8 cellular contexts compared by ENCODE assay signal in the genomic region with DNA sequence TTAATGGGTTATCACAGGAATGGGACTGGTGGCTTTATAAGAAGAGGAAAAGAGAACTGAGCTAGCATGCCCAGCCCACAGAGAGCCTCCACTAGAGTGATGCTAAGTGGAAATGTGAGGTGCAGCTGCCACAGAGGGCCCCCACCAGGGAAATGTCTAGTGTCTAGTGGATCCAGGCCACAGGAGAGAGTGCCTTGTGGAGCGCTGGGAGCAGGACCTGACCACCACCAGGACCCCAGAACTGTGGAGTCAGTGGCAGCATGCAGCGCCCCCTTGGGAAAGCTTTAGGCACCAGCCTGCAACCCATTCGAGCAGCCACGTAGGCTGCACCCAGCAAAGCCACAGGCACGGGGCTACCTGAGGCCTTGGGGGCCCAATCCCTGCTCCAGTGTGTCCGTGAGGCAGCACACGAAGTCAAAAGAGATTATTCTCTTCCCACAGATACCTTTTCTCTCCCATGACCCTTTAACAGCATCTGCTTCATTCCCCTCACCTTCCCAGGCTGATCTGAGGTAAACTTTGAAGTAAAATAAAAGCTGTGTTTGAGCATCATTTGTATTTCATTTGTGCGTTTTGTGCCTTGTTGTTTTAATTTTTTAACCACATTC. TPM values are rescaled to one million over a fixed set of nuclear protein-coding genes. Genes with fewer than 3 reads are reported as not detected.
DNase-seq lines count a peak whose midpoint lies in the region; ATAC-seq and TF ChIP-seq lines count a peak whose summit lies in the region.

No MANE protein-coding gene starts in this region.

- no peak overlapping the region for H3K4me3 ChIP-seq in SK-N-SH (ENCODE audit: low read depth in 2 of 2, low read length in 1 of 2)
- H3K4me3 ChIP-seq in epithelial cell of proximal tubule (ENCODE audit: low read depth, low read length) = no peak overlapping the region

- H3K4me1 ChIP-seq in SK-N-SH (ENCODE audit: control insufficient read depth in 1 of 2, insufficient read depth in 2 of 2, low read depth in 1 of 2, low read length in 1 of 2) = peaks cover 7% of the 10 kb centered on the region in 2 experiments; a peak in 2 of 4 replicates

- DNase-seq in SK-N-SH (no peak), epithelial cell of proximal tubule (ENCODE audit: low read depth) (no peak), substantia nigra (lab: John Stamatoyannopoulos, UW) (no peak), mucosa of gallbladder (ENCODE audit: low spot score) (no peak)
- DNase-seq in activated CD4-positive, alpha-beta T cell treated with anti-CD3 and anti-CD28 coated beads, Interleukin-2, amount 10 ng/mL, durations not matched to agents 7 days and 5 days = peak; percentile 34
- DNase-seq in stimulated activated effector memory CD8-positive, alpha-beta T cell treated with anti-CD3 and anti-CD28 coated beads, Interleukin-12 subunit alpha, Interleukin-12 subunit beta, amount 100 ng/mL, for 72 hours (ENCODE audit: low spot score in 2 of 2) = no peak

- peak overlapping the region; percentile 31 for H3K4me3 Mint-ChIP-seq in activated CD4-positive, alpha-beta T cell treated with anti-CD3 and anti-CD28 coated beads, Interleukin-2, amount 10 ng/mL, durations not matched to agents 7 days and 5 days
- H3K4me3 Mint-ChIP-seq in stimulated activated effector memory CD8-positive, alpha-beta T cell treated with anti-CD3 and anti-CD28 coated beads, Interleukin-12 subunit alpha, Interleukin-12 subunit beta, amount 100 ng/mL, for 72 hours = peak overlapping the region; percentile 96

- H3K9me3 ChIP-seq in SK-N-SH = no peaks in the 10 kb centered on the region

- peaks cover 3% of the 10 kb centered on the region for H3K9me3 Mint-ChIP-seq in activated CD4-positive, alpha-beta T cell treated with anti-CD3 and anti-CD28 coated beads, Interleukin-2, amount 10 ng/mL, durations not matched to agents 7 days and 5 days
- no peaks in the 10 kb centered on the region for H3K9me3 Mint-ChIP-seq in stimulated activated effector memory CD8-positive, alpha-beta T cell treated with anti-CD3 and anti-CD28 coated beads, Interleukin-12 subunit alpha, Interleukin-12 subunit beta, amount 100 ng/mL, for 72 hours

- H3K27ac Mint-ChIP-seq in activated CD4-positive, alpha-beta T cell treated with anti-CD3 and anti-CD28 coated beads, Interleukin-2, amount 10 ng/mL, durations not matched to agents 7 days and 5 days = peak overlapping the region; percentile 33
- H3K27ac Mint-ChIP-seq in stimulated activated effector memory CD8-positive, alpha-beta T cell treated with anti-CD3 and anti-CD28 coated beads, Interleukin-12 subunit alpha, Interleukin-12 subunit beta, amount 100 ng/mL, for 72 hours = peak overlapping the region; percentile 98

- H3K9ac ChIP-seq in SK-N-SH = no peak overlapping the region

- H3K27me3 ChIP-seq in SK-N-SH (ENCODE audit: insufficient read depth) = no peaks in the 10 kb centered on the region

- peaks cover 56% of the 10 kb centered on the region for H3K36me3 Mint-ChIP-seq in activated CD4-positive, alpha-beta T cell treated with anti-CD3 and anti-CD28 coated beads, Interleukin-2, amount 10 ng/mL, durations not matched to agents 7 days and 5 days (ENCODE audit: low read depth)
- H3K36me3 Mint-ChIP-seq in stimulated activated effector memory CD8-positive, alpha-beta T cell treated with anti-CD3 and anti-CD28 coated beads, Interleukin-12 subunit alpha, Interleukin-12 subunit beta, amount 100 ng/mL, for 72 hours = peaks cover 70% of the 10 kb centered on the region

- ATAC-seq in SK-N-SH treated with all-trans-retinoic acid at 6 μM for 48 hours = no peak
- no peak for ATAC-seq in stimulated activated effector memory CD8-positive, alpha-beta T cell treated with anti-CD3 and anti-CD28 coated beads, Interleukin-12 subunit alpha, Interleukin-12 subunit beta, amount 100 ng/mL, for 72 hours
- no peak for ATAC-seq in GM19452 (IDR thresholded peaks at IDR 0.05; ENCODE audit: unreplicated experiment)

- H3K4me1 Mint-ChIP-seq in activated CD4-positive, alpha-beta T cell treated with anti-CD3 and anti-CD28 coated beads, Interleukin-2, amount 10 ng/mL, durations not matched to agents 7 days and 5 days = peaks cover 68% of the 10 kb centered on the region
- peaks cover 85% of the 10 kb centered on the region for H3K4me1 Mint-ChIP-seq in stimulated activated effector memory CD8-positive, alpha-beta T cell treated with anti-CD3 and anti-CD28 coated beads, Interleukin-12 subunit alpha, Interleukin-12 subunit beta, amount 100 ng/mL, for 72 hours

- no peaks in the 10 kb centered on the region for H3K27me3 Mint-ChIP-seq in activated CD4-positive, alpha-beta T cell treated with anti-CD3 and anti-CD28 coated beads, Interleukin-2, amount 10 ng/mL, durations not matched to agents 7 days and 5 days

- no peak for TF ChIP-seq RAD21 in SK-N-SH (IDR thresholded peaks at IDR 0.05; ENCODE audit: low read length)

- no peak overlapping the region for H3K4me2 ChIP-seq in SK-N-SH

- H3K36me3 ChIP-seq in SK-N-SH (replicated peaks in 1 of 2; ENCODE audit: control insufficient read depth in 1 of 2, insufficient read depth in 2 of 2, low read length in 1 of 2) = peaks cover 10 to 21% of the 10 kb centered on the region in 2 experiments

- H2AFZ ChIP-seq in SK-N-SH (ENCODE audit: low read depth) = no peak overlapping the region

- H3K27ac ChIP-seq in SK-N-SH (ENCODE audit: low read depth in 2 of 2, low read length in 1 of 2) (no peak overlapping the region), substantia nigra (ENCODE audit: low read depth, low read length, poor library complexity, severe bottlenecking) (no peak overlapping the region)

- TF ChIP-seq CTCF in SK-N-SH (IDR thresholded peaks at IDR 0.05) (peak; percentile 39), epithelial cell of proximal tubule (conservative IDR thresholded peaks at IDR 0.05; ENCODE audit: low read depth, low read length) (peak; percentile 29)

- POLR2A ChIA-PET in SK-N-SH (lab: Yijun Ruan, JAX) = no interaction called here
- POLR2A ChIA-PET in activated CD4-positive, alpha-beta T cell treated with anti-CD3 and anti-CD28 coated beads, Interleukin-2, amount 10 ng/mL, durations not matched to agents 7 days and 5 days (lab: Charles Lee) = interaction anchor here (0.7 to 2.0 kb wide), 8 partner anchors 15 to 191 kb away, joined by 3 to 11 read pairs (median 4); no protein-coding TSS in a partner anchor

- peaks cover 28% of the 10 kb centered on the region for H3F3A ChIP-seq in SK-N-SH (replicated peaks; ENCODE audit: insufficient read depth)

- no peak for TF ChIP-seq EP300 in SK-N-SH (IDR thresholded peaks at IDR 0.05; ENCODE audit: borderline replicate concordance in 1 of 2, low read depth in 1 of 2, low read length in 1 of 2)

- CTCF ChIA-PET in SK-N-SH (lab: Yijun Ruan, JAX) = interaction anchor here (0.7 to 5.3 kb wide), 9 partner anchors 10 to 62 kb away, joined by 3 to 18 read pairs (median 4); no protein-coding TSS in a partner anchor
- CTCF ChIA-PET in activated CD4-positive, alpha-beta T cell treated with anti-CD3 and anti-CD28 coated beads, Interleukin-2, amount 10 ng/mL, durations not matched to agents 7 days and 5 days (lab: Charles Lee) = interaction anchor here (0.5 to 3.9 kb wide), 13 partner anchors 9 to 431 kb away, joined by 3 to 13 read pairs (median 6); no protein-coding TSS in a partner anchor

- H3K79me2 ChIP-seq in SK-N-SH (ENCODE audit: insufficient read depth) = peaks cover 18% of the 10 kb centered on the region

- 66% methylated on average over 4 of the region's 8 CpGs for WGBS in SK-N-SH (ENCODE audit: low lambda C conversion rate)

- peaks cover 11% of the 10 kb centered on the region for H4K20me1 ChIP-seq in SK-N-SH (ENCODE audit: insufficient read depth)

- H3K9me2 ChIP-seq in SK-N-SH = no peaks in the 10 kb centered on the region

TF ChIP-seq in SK-N-SH, 30 proteins besides CTCF, POLR2A, EP300 and RAD21 (continues in another document):
- TF ChIP-seq GABPA (IDR thresholded peaks at IDR 0.05; ENCODE audit: low read depth) = no peak
- TF ChIP-seq IRF3 (IDR thresholded peaks at IDR 0.05; ENCODE audit: low read depth, low read length) = no peak
- TF ChIP-seq TAF1 (IDR thresholded peaks at IDR 0.05; ENCODE audit: borderline replicate concordance, low read depth, low read length) = no peak

TF ChIP-seq in SK-N-SH treated with all-trans-retinoic acid at 6 μM for 48 hours, 23 proteins besides CTCF, POLR2A, EP300 and RAD21 (continues in another document):
- TF ChIP-seq, protein P1, sequence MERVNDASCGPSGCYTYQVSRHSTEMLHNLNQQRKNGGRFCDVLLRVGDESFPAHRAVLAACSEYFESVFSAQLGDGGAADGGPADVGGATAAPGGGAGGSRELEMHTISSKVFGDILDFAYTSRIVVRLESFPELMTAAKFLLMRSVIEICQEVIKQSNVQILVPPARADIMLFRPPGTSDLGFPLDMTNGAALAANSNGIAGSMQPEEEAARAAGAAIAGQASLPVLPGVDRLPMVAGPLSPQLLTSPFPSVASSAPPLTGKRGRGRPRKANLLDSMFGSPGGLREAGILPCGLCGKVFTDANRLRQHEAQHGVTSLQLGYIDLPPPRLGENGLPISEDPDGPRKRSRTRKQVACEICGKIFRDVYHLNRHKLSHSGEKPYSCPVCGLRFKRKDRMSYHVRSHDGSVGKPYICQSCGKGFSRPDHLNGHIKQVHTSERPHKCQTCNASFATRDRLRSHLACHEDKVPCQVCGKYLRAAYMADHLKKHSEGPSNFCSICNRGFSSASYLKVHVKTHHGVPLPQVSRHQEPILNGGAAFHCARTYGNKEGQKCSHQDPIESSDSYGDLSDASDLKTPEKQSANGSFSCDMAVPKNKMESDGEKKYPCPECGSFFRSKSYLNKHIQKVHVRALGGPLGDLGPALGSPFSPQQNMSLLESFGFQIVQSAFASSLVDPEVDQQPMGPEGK (CRISPR knock-in tag; IDR thresholded peaks at IDR 0.05; ENCODE audit: borderline replicate concordance) = no peak
- TF ChIP-seq ZFP3 (CRISPR knock-in tag; IDR thresholded peaks at IDR 0.05) (no peak), ZNF70 (CRISPR knock-in tag; IDR thresholded peaks at IDR 0.05) (no peak), TCF4 (CRISPR knock-in tag; IDR thresholded peaks at IDR 0.05; ENCODE audit: borderline replicate concordance) (no peak)
- TF ChIP-seq, protein P2, sequence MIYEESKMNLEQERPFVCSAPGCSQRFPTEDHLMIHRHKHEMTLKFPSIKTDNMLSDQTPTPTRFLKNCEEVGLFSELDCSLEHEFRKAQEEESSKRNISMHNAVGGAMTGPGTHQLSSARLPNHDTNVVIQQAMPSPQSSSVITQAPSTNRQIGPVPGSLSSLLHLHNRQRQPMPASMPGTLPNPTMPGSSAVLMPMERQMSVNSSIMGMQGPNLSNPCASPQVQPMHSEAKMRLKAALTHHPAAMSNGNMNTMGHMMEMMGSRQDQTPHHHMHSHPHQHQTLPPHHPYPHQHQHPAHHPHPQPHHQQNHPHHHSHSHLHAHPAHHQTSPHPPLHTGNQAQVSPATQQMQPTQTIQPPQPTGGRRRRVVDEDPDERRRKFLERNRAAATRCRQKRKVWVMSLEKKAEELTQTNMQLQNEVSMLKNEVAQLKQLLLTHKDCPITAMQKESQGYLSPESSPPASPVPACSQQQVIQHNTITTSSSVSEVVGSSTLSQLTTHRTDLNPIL (CRISPR knock-in tag; IDR thresholded peaks at IDR 0.05; ENCODE audit: low read depth) = no peak

RNA-seq across cellular contexts. Expression of gene HLA-E, which starts 4.4 kb away (rescaled TPM):
- 90.9 and 99.7 TPM in 2 replicates for polyA plus RNA-seq in SK-N-SH (2012; rRNA removed)
- 67.6 and 75.1 TPM in 2 replicates for polyA plus RNA-seq in SK-N-SH (2012; cell fraction: cytosol; rRNA removed)
- polyA plus RNA-seq in SK-N-SH (2012; cell fraction: nucleus; rRNA removed) = 86.7 and 92.9 TPM in 2 replicates
- total RNA-seq in activated CD4-positive, alpha-beta T cell treated with anti-CD3 and anti-CD28 coated beads, Interleukin-2, amount 10 ng/mL, durations not matched to agents 7 days and 5 days = 100 to 1,000 TPM; 706 to 753 TPM
- total RNA-seq in epithelial cell of proximal tubule = 56.9 and 93.3 TPM in 2 replicates
- total RNA-seq in mucosa of gallbladder = 385 TPM
